Comparison of ENCODE assay signal across 9 cellular contexts in the genomic region with DNA sequence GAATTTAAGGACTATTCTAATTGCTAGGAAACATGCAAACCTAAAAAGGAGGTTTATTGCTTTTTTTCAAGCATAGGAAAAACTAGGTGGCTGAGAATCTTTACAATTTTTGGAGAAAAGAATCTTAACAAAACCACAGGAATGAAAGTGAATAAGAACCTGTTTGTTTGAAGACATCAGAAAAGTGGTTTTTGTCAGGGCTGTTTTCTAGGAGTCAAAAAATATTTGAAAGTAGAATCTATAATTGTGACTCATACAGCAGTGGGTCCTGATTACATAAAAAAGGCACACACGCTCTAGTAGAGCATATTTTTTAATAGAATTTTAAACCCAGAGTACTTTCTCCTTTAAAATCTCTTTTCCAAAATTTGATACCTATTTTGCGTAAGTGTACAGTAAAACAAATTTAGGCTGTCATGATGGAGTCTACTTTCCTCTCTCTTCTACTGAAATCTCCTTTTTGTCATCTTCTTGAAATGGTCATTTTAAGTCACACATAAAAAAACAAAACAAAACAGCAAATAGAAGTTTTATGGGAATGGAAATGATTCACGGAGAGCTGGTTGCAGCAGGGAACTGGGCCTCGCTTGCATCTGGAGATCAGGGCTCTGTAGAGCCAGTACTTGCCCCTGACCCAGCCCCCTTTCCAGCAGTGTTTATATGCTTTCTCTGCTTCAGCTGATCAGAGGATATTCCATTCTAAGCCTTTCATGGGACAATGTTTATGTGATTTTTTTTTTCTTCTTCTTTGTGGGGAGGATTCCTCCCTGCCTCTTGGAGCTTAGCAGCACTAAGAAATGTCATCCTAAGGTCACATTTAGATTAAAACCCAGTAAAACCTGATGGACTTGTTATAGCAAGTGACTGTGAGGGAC. TPM values are rescaled to one million over a fixed set of nuclear protein-coding genes. Genes with fewer than 3 reads are reported as not detected.
A peak's percentile ranks its signal among the peaks of the same experiment; 100 is the strongest.
DNase-seq lines count a peak whose midpoint lies in the region; ATAC-seq lines count a peak whose summit lies in the region.
"Had no signal": no experiment of that assay in that cellular context is flagged by ENCODE, and none has a peak within 500 bp of the region (broad histone marks: within the 10 kb centered on the region; RNA-seq: fewer than 3 reads in every experiment).

No MANE protein-coding gene starts in this region.

- no peaks in the 10 kb centered on the region for H3K9me3 Mint-ChIP-seq in activated CD8-positive, alpha-beta T cell treated with anti-CD3 and anti-CD28 coated beads, Interleukin-2, amount 10 ng/mL, durations not matched to agents 7 days and 5 days (ENCODE audit: insufficient read depth)
- no peaks in the 10 kb centered on the region for H3K9me3 Mint-ChIP-seq in immature natural killer cell

- no peak for ATAC-seq in activated CD8-positive, alpha-beta T cell treated with anti-CD3 and anti-CD28 coated beads, Interleukin-2, amount 10 ng/mL, durations not matched to agents 7 days and 5 days
- ATAC-seq in GM18519 (IDR thresholded peaks at IDR 0.05; ENCODE audit: low FRiP score, unreplicated experiment), result no peak

- DNase-seq in DMS53 (lab: John Stamatoyannopoulos, UW) (peak; percentile 54), DMS53 treated with DMSO at 0.1 percent for 48 hours (lab: John Stamatoyannopoulos, UW; ENCODE audit: unreplicated experiment) (no peak), immature natural killer cell (no peak), cerebellar nuclear complex (lab: John Stamatoyannopoulos, UW) (no peak), activated gamma-delta T cell treated with Interleukin-2 at 50 U/mL for 16 hours (no peak)
- DNase-seq in activated CD8-positive, alpha-beta T cell treated with anti-CD3 and anti-CD28 coated beads, Interleukin-2, amount 10 ng/mL, durations not matched to agents 7 days and 5 days, result no peak
- DNase-seq: NCI-H1092 treated with DMSO at 0.1 percent for 48 hours had no signal

- H3K9me3 ChIP-seq in subcutaneous abdominal adipose tissue (ENCODE audit: control insufficient read depth in 5 of 5, low read length in 5 of 5), result no peaks in the 10 kb centered on the region

- peaks cover 59% of the 10 kb centered on the region for H3K4me1 Mint-ChIP-seq in activated CD8-positive, alpha-beta T cell treated with anti-CD3 and anti-CD28 coated beads, Interleukin-2, amount 10 ng/mL, durations not matched to agents 7 days and 5 days (ENCODE audit: low read depth)
- peaks cover 15 to 16% of the 10 kb centered on the region in 2 donors for H3K4me1 Mint-ChIP-seq in immature natural killer cell

- H3K4me3 ChIP-seq in subcutaneous abdominal adipose tissue (ENCODE audit: low read depth in 1 of 5, low read length in 5 of 5), result peak overlapping the region; percentile 33 to 64 (median 53)

- H3K27ac Mint-ChIP-seq in activated CD8-positive, alpha-beta T cell treated with anti-CD3 and anti-CD28 coated beads, Interleukin-2, amount 10 ng/mL, durations not matched to agents 7 days and 5 days, result peak overlapping the region; percentile 82
- peak overlapping the region in 3 of 6 donors; percentile 47 to 78 (median 52) for H3K27ac Mint-ChIP-seq in immature natural killer cell

- no peaks in the 10 kb centered on the region for H3K27me3 Mint-ChIP-seq in activated CD8-positive, alpha-beta T cell treated with anti-CD3 and anti-CD28 coated beads, Interleukin-2, amount 10 ng/mL, durations not matched to agents 7 days and 5 days (ENCODE audit: low read depth)
- H3K27me3 Mint-ChIP-seq in immature natural killer cell (ENCODE audit: low read depth in 3 of 3), result peaks cover 0 to 3% (median 0%) of the 10 kb centered on the region in 3 donors

- no peaks in the 10 kb centered on the region for H3K36me3 ChIP-seq in subcutaneous abdominal adipose tissue (ENCODE audit: control insufficient read depth in 5 of 5, insufficient read depth in 5 of 5, low read length in 5 of 5)

- H3K9ac ChIP-seq in subcutaneous abdominal adipose tissue (ENCODE audit: low read length in 5 of 5), result peak overlapping the region; percentile 49 to 81 (median 77)

- H3K4me3 Mint-ChIP-seq in activated CD8-positive, alpha-beta T cell treated with anti-CD3 and anti-CD28 coated beads, Interleukin-2, amount 10 ng/mL, durations not matched to agents 7 days and 5 days, result peak overlapping the region; percentile 50
- H3K4me3 Mint-ChIP-seq in immature natural killer cell, result peak overlapping the region in 4 of 5 donors; percentile 51 to 64 (median 62)

- no peaks in the 10 kb centered on the region for H3K36me3 Mint-ChIP-seq in activated CD8-positive, alpha-beta T cell treated with anti-CD3 and anti-CD28 coated beads, Interleukin-2, amount 10 ng/mL, durations not matched to agents 7 days and 5 days (ENCODE audit: low read depth)
- H3K36me3 Mint-ChIP-seq in immature natural killer cell, result no peaks in the 10 kb centered on the region

- POLR2A ChIA-PET in activated CD8-positive, alpha-beta T cell treated with anti-CD3 and anti-CD28 coated beads, Interleukin-2, amount 10 ng/mL, durations not matched to agents 7 days and 5 days (lab: Charles Lee), result interaction anchor here (0.7 to 1.8 kb wide), 3 partner anchors 9 to 60 kb away, joined by 3 to 7 read pairs (median 4); no protein-coding TSS in a partner anchor

- CTCF ChIA-PET in activated CD8-positive, alpha-beta T cell treated with anti-CD3 and anti-CD28 coated beads, Interleukin-2, amount 10 ng/mL, durations not matched to agents 7 days and 5 days (lab: Charles Lee), result interaction anchor here (0.7 to 2.9 kb wide), 6 partner anchors 9 to 549 kb away, joined by 3 to 10 read pairs (median 3); no protein-coding TSS in a partner anchor

- H3K27ac ChIP-seq in subcutaneous abdominal adipose tissue (ENCODE audit: low read depth, low read length), result peak overlapping the region; percentile 91

- peaks cover 12 to 39% (median 32%) of the 10 kb centered on the region in 5 donors for H3K4me1 ChIP-seq in subcutaneous abdominal adipose tissue (ENCODE audit: control insufficient read depth in 5 of 5, insufficient read depth in 5 of 5, low read length in 5 of 5)

- no peaks in the 10 kb centered on the region for H3K27me3 ChIP-seq in subcutaneous abdominal adipose tissue (ENCODE audit: control insufficient read depth in 5 of 5, insufficient read depth in 4 of 5, low read length in 5 of 5)

RNA-seq across cellular contexts. Expression of a gene that starts 59.1 kb away (rescaled TPM):
- 10 to 100 TPM; 21.1 to 21.9 TPM for total RNA-seq in activated CD8-positive, alpha-beta T cell treated with anti-CD3 and anti-CD28 coated beads, Interleukin-2, amount 10 ng/mL, durations not matched to agents 7 days and 5 days
- 1 to 10 TPM; 2.7 to 4.8 (median 4.1) TPM for polyA plus RNA-seq in immature natural killer cell
